8 cellular contexts compared by ENCODE assay signal in genomic region chrX:38800981-38801845, GRCh38. TPM values are rescaled to one million over a fixed set of nuclear protein-coding genes. Genes with fewer than 3 reads are reported as not detected.
A peak's percentile ranks its signal among the peaks of the same experiment; 100 is the strongest.
DNase-seq lines count a peak whose midpoint lies in the region; ATAC-seq and TF ChIP-seq lines count a peak whose summit lies in the region.

MID1IP1 (plus strand) TSS chrX:38801459; CDS start chrX:38804947, 3,488 bp downstream.

- peak; percentile 84 for DNase-seq in NCI-H510A (lab: John Stamatoyannopoulos, UW)
- DNase-seq in activated CD4-positive, alpha-beta memory T cell treated with anti-CD3 and anti-CD28 coated beads, Interleukin-2, amount 10 ng/mL, durations not matched to agents 7 days and 5 days = peak; percentile 85
- peak; percentile 72 to 92 (median 86) for DNase-seq in dorsolateral prefrontal cortex
- peak; percentile 97 for DNase-seq in left kidney (ENCODE audit: low read depth, low spot score)
- DNase-seq in stimulated activated CD4-positive, alpha-beta T cell treated with anti-CD3 and anti-CD28 coated beads, Interleukin-1b, Interleukin-23, amount 100 ng/mL, for 24 hours (ENCODE audit: low read depth in 4 of 4, low spot score in 1 of 4) = peak in 3 of 4 experiments; percentile 35 to 60 (median 48)

- peak within 1 kb of the TSS; percentile 95 for H3K27ac Mint-ChIP-seq in activated CD4-positive, alpha-beta memory T cell treated with anti-CD3 and anti-CD28 coated beads, Interleukin-2, amount 10 ng/mL, durations not matched to agents 7 days and 5 days

- no peaks in the 10 kb centered on the region for H3K9me3 Mint-ChIP-seq in activated CD4-positive, alpha-beta memory T cell treated with anti-CD3 and anti-CD28 coated beads, Interleukin-2, amount 10 ng/mL, durations not matched to agents 7 days and 5 days

- POLR2A ChIA-PET in activated CD4-positive, alpha-beta memory T cell treated with anti-CD3 and anti-CD28 coated beads, Interleukin-2, amount 10 ng/mL, durations not matched to agents 7 days and 5 days (lab: Charles Lee) = interaction anchor here (0.9 to 4.9 kb wide), 3 partner anchors 11 to 535 kb away, joined by 3 to 26 read pairs (median 24); no protein-coding TSS in a partner anchor

- peak; percentile 31 for ATAC-seq in HG03097 (IDR thresholded peaks at IDR 0.05; ENCODE audit: low FRiP score, unreplicated experiment)
- ATAC-seq in GM19328 (IDR thresholded peaks at IDR 0.05; ENCODE audit: unreplicated experiment) = no peak

- peaks cover 31% of the 10 kb centered on the region for H3K36me3 Mint-ChIP-seq in activated CD4-positive, alpha-beta memory T cell treated with anti-CD3 and anti-CD28 coated beads, Interleukin-2, amount 10 ng/mL, durations not matched to agents 7 days and 5 days (ENCODE audit: low read depth)

- H3K27me3 Mint-ChIP-seq in activated CD4-positive, alpha-beta memory T cell treated with anti-CD3 and anti-CD28 coated beads, Interleukin-2, amount 10 ng/mL, durations not matched to agents 7 days and 5 days = no peaks in the 10 kb centered on the region

- peaks cover 7% of the 10 kb centered on the region for H3K4me1 Mint-ChIP-seq in activated CD4-positive, alpha-beta memory T cell treated with anti-CD3 and anti-CD28 coated beads, Interleukin-2, amount 10 ng/mL, durations not matched to agents 7 days and 5 days

- TF ChIP-seq CTCF in GM12875 (IDR thresholded peaks at IDR 0.05; ENCODE audit: borderline replicate concordance, insufficient read depth, low read depth, low read length) = no peak
- TF ChIP-seq CTCF in dorsolateral prefrontal cortex (IDR thresholded peaks at IDR 0.05 in 54 of 56, conservative IDR thresholded peaks at IDR 0.05 in 2 of 56; ENCODE audit: low read depth in 1 of 56, partially characterized antibody in 56 of 56) = peak in 1 of 56 donors; percentile 22

- CTCF ChIA-PET in activated CD4-positive, alpha-beta memory T cell treated with anti-CD3 and anti-CD28 coated beads, Interleukin-2, amount 10 ng/mL, durations not matched to agents 7 days and 5 days (lab: Charles Lee) = interaction anchor here (1.6 kb wide), 1 partner anchor 9 kb away, joined by 4 read pairs; no protein-coding TSS in a partner anchor

- intact Hi-C loops in dorsolateral prefrontal cortex (cut with DNase I) = loop anchor here (5.0 to 10.0 kb wide), 7 partner anchors 46 to 1304 kb away; no protein-coding TSS in a partner anchor

- H3K27ac ChIP-seq in dorsolateral prefrontal cortex = peak within 1 kb of the TSS in 58 of 59 donors; percentile 0 to 96 (median 88)

- peak within 1 kb of the TSS; percentile 87 for H3K4me3 Mint-ChIP-seq in activated CD4-positive, alpha-beta memory T cell treated with anti-CD3 and anti-CD28 coated beads, Interleukin-2, amount 10 ng/mL, durations not matched to agents 7 days and 5 days

- H3K27me3 ChIP-seq in dorsolateral prefrontal cortex = peaks cover 0 to 59% (median 8%) of the 10 kb centered on the region in 45 donors

- H3K4me3 ChIP-seq in GM12875 (ENCODE audit: low read depth, low read length) = peak within 1 kb of the TSS; percentile 80
- H3K4me3 ChIP-seq in dorsolateral prefrontal cortex = peak within 1 kb of the TSS; percentile 20 to 81 (median 65)

RNA-seq across cellular contexts. Expression of gene MID1IP1, which starts in this region (rescaled TPM):
- total RNA-seq in activated CD4-positive, alpha-beta memory T cell treated with anti-CD3 and anti-CD28 coated beads, Interleukin-2, amount 10 ng/mL, durations not matched to agents 7 days and 5 days = 10 to 100 TPM; 75.7 to 76.4 TPM
- total RNA-seq in dorsolateral prefrontal cortex = 100 to 1,000 TPM in 54 of 120 experiments, 10 to 100 TPM in 66; 36.4 to 266 (median 96.0) TPM
